In genomic region chr15:71272932-71273331, GRCh38 we compare ENCODE assay signal across 22 cellular contexts.
DNase-seq lines count a peak whose midpoint lies in the region; ATAC-seq, FAIRE-seq and TF ChIP-seq lines count a peak whose summit lies in the region.
"Had no signal": no experiment of that assay in that cellular context is flagged by ENCODE, and none has a peak within 500 bp of the region (broad histone marks: within the 10 kb centered on the region; RNA-seq: fewer than 3 reads in every experiment).

No MANE protein-coding gene starts in this region.

- CTCF ChIA-PET in HepG2 (lab: Yijun Ruan, JAX; ENCODE audit: low intra/inter-chr PET ratio, low total read pairs) = no interaction called here
- CTCF ChIA-PET in activated CD8-positive, alpha-beta T cell treated with anti-CD3 and anti-CD28 coated beads for 36 hours (lab: Charles Lee) = no interaction called here

- H3K27ac ChIP-seq in right lobe of liver (peak overlapping the region in 2 of 3 donors; percentile 49 to 56), HepG2 (ENCODE audit: extremely low read length, insufficient read depth, low read length) (no peak overlapping the region)
- H3K27ac ChIP-seq: body of pancreas, psoas muscle, thoracic aorta had no signal

- no peak overlapping the region for H2AFZ ChIP-seq in HepG2 (ENCODE audit: low read length)

- peaks cover 6% of the 10 kb centered on the region for H3K27me3 Mint-ChIP-seq in activated CD8-positive, alpha-beta T cell treated with anti-CD3 and anti-CD28 coated beads for 36 hours
- H3K27me3 Mint-ChIP-seq: CD4-positive, CD25-positive, alpha-beta regulatory T cell had no signal

- H3K4me3 ChIP-seq in right lobe of liver (no peak overlapping the region), HepG2 (replicated peaks in 1 of 3; ENCODE audit: insufficient read depth in 1 of 3, low read depth in 2 of 3, low read length in 3 of 3) (no peak overlapping the region), astrocyte of the spinal cord (ENCODE audit: low read depth, low read length) (no peak overlapping the region)
- H3K4me3 ChIP-seq: body of pancreas, psoas muscle, thoracic aorta had no signal

- no peak for TF ChIP-seq RAD21 in HepG2 (CRISPR knock-in tag; IDR thresholded peaks at IDR 0.05)

- H3K9ac ChIP-seq in HepG2 (ENCODE audit: insufficient read depth, low read depth, low read length) = no peak overlapping the region

- in situ Hi-C loops in HepG2 (cut with HindIII; ENCODE audit: extremely low pct_ligation_motif_present, low pct_unique_long_range_greater_than_20kb) = no loop called here
- in situ Hi-C loops in astrocyte of the spinal cord (cut with HindIII; ENCODE audit: low sequenced_read_pairs) = no loop called here

- H4K20me1 ChIP-seq in HepG2 (ENCODE audit: insufficient read depth, low read length) = no peaks in the 10 kb centered on the region

- H3K4me1 Mint-ChIP-seq in activated CD8-positive, alpha-beta T cell treated with anti-CD3 and anti-CD28 coated beads for 36 hours (ENCODE audit: low read depth) = no peaks in the 10 kb centered on the region
- H3K4me1 Mint-ChIP-seq: CD4-positive, CD25-positive, alpha-beta regulatory T cell; memory B cell; stimulated activated effector memory CD8-positive, alpha-beta T cell treated with anti-CD3 and anti-CD28 coated beads, Interleukin-12 subunit alpha, Interleukin-12 subunit beta, amount 100 ng/mL, for 72 hours had no signal

- no peaks in the 10 kb centered on the region for H3K36me3 Mint-ChIP-seq in activated CD8-positive, alpha-beta T cell treated with anti-CD3 and anti-CD28 coated beads for 36 hours (ENCODE audit: low read depth)
- H3K36me3 Mint-ChIP-seq: CD4-positive, CD25-positive, alpha-beta regulatory T cell; IgD-negative memory B cell; memory B cell; stimulated activated effector memory CD8-positive, alpha-beta T cell treated with anti-CD3 and anti-CD28 coated beads, Interleukin-12 subunit alpha, Interleukin-12 subunit beta, amount 100 ng/mL, for 72 hours had no signal

- H3K79me2 ChIP-seq in HepG2 (ENCODE audit: insufficient read depth, low read length) = no peaks in the 10 kb centered on the region

- H3K9me3 ChIP-seq in right lobe of liver = no peaks in the 10 kb centered on the region
- no peaks in the 10 kb centered on the region for H3K9me3 ChIP-seq in HepG2 (ENCODE audit: low read length)
- H3K9me3 ChIP-seq: body of pancreas, psoas muscle, thoracic aorta had no signal

- H3K4me1 ChIP-seq in right lobe of liver (peaks cover 0 to 18% (median 3%) of the 10 kb centered on the region in 4 donors), HepG2 (ENCODE audit: insufficient read depth, low read length) (no peaks in the 10 kb centered on the region)
- H3K4me1 ChIP-seq: body of pancreas, psoas muscle had no signal

- intact Hi-C loops in right lobe of liver (cut with DNase I) = no loop called here
- intact Hi-C loops in HepG2 (cut with micrococcal nuclease; ENCODE audit: unreplicated experiment) = no loop called here
- intact Hi-C loops in posterior vena cava (cut with DNase I) = loop anchor here in 1 of 2 donors (10.0 kb wide), 1 partner anchor 1498 kb away; no protein-coding TSS in a partner anchor
- intact Hi-C loops in activated CD8-positive, alpha-beta T cell treated with anti-CD3 and anti-CD28 coated beads for 36 hours (cut with micrococcal nuclease) = no loop called here

- TF ChIP-seq CTCF in right lobe of liver (IDR thresholded peaks at IDR 0.05) = no peak
- TF ChIP-seq CTCF in HepG2 (CRISPR knock-in tag; IDR thresholded peaks at IDR 0.05) = no peak
- TF ChIP-seq CTCF in astrocyte of the spinal cord (IDR thresholded peaks at IDR 0.05; ENCODE audit: low read depth, low read length) = no peak
- no peak for TF ChIP-seq CTCF in activated CD8-positive, alpha-beta T cell treated with anti-CD3 and anti-CD28 coated beads for 36 hours (IDR thresholded peaks at IDR 0.05)

- H3K27ac Mint-ChIP-seq in activated CD8-positive, alpha-beta T cell treated with anti-CD3 and anti-CD28 coated beads for 36 hours = no peak overlapping the region
- H3K27ac Mint-ChIP-seq: CD4-positive, CD25-positive, alpha-beta regulatory T cell; IgD-negative memory B cell; memory B cell; nephron progenitor cell; stimulated activated effector memory CD8-positive, alpha-beta T cell treated with anti-CD3 and anti-CD28 coated beads, Interleukin-12 subunit alpha, Interleukin-12 subunit beta, amount 100 ng/mL, for 72 hours had no signal

- POLR2A ChIA-PET in HepG2 (lab: Yijun Ruan, JAX) = no interaction called here
- POLR2A ChIA-PET in activated CD8-positive, alpha-beta T cell treated with anti-CD3 and anti-CD28 coated beads for 36 hours (lab: Charles Lee) = no interaction called here

- no peak for TF ChIP-seq POLR2A in right lobe of liver (IDR thresholded peaks at IDR 0.05)
- no peak for TF ChIP-seq POLR2A in HepG2 (IDR thresholded peaks at IDR 0.05; ENCODE audit: insufficient read depth in 1 of 2, low read depth in 2 of 2, low read length in 2 of 2)

- FAIRE-seq in HepG2 (lab: Jason Lieb, UNC) = no peak
- FAIRE-seq: H54 had no signal

- no peaks in the 10 kb centered on the region for H3K27me3 ChIP-seq in right lobe of liver
- no peaks in the 10 kb centered on the region for H3K27me3 ChIP-seq in HepG2 (ENCODE audit: control insufficient read depth in 1 of 2, insufficient read depth in 2 of 2, low read length in 2 of 2)
- H3K27me3 ChIP-seq: body of pancreas had no signal

- H3K4me3 Mint-ChIP-seq in activated CD8-positive, alpha-beta T cell treated with anti-CD3 and anti-CD28 coated beads for 36 hours = no peak overlapping the region
- H3K4me3 Mint-ChIP-seq: CD4-positive, CD25-positive, alpha-beta regulatory T cell; IgD-negative memory B cell; memory B cell; nephron progenitor cell; stimulated activated effector memory CD8-positive, alpha-beta T cell treated with anti-CD3 and anti-CD28 coated beads, Interleukin-12 subunit alpha, Interleukin-12 subunit beta, amount 100 ng/mL, for 72 hours had no signal

- no peak overlapping the region for H3K4me2 ChIP-seq in HepG2 (ENCODE audit: low read depth, low read length)

- H3K36me3 ChIP-seq in right lobe of liver (no peaks in the 10 kb centered on the region), HepG2 (replicated peaks in 1 of 2; ENCODE audit: control insufficient read depth in 1 of 2, insufficient read depth in 2 of 2, low read length in 2 of 2) (no peaks in the 10 kb centered on the region)
- H3K36me3 ChIP-seq: thoracic aorta had no signal

- DNase-seq in right lobe of liver (no peak), HepG2 (ENCODE audit: low spot score) (no peak), astrocyte of the spinal cord (ENCODE audit: low read depth, low spot score) (peak; percentile 67), iris pigment epithelial cell (ENCODE audit: low read depth) (peak; percentile 95), putamen (ENCODE audit: low spot score) (no peak), posterior vena cava (ENCODE audit: low spot score) (no peak)
- DNase-seq in activated CD8-positive, alpha-beta T cell treated with anti-CD3 and anti-CD28 coated beads for 36 hours = no peak
- DNase-seq: activated naive CD4-positive, alpha-beta T cell; body of pancreas; CD4-positive, CD25-positive, alpha-beta regulatory T cell; DMS53; islet precursor cell; NCI-H187; nephron progenitor cell; psoas muscle; T-helper 1 cell had no signal

- WGBS in right lobe of liver (ENCODE audit: insufficient coverage, low coverage, low lambda C conversion rate, missing lambda C conversion rate) = 82% methylated on average over 6 of the region's 6 CpGs
- WGBS in HepG2 (ENCODE audit: low lambda C conversion rate) = 41% methylated on average over 6 of the region's 6 CpGs

- ATAC-seq in right lobe of liver = no peak
- no peak for ATAC-seq in HepG2
- no peak for ATAC-seq in activated CD8-positive, alpha-beta T cell treated with anti-CD3 and anti-CD28 coated beads for 36 hours
- ATAC-seq in GM18867 (IDR thresholded peaks at IDR 0.05; ENCODE audit: unreplicated experiment) = no peak
- ATAC-seq: body of pancreas; psoas muscle; stimulated activated effector memory CD8-positive, alpha-beta T cell treated with anti-CD3 and anti-CD28 coated beads, Interleukin-12 subunit alpha, Interleukin-12 subunit beta, amount 100 ng/mL, for 72 hours had no signal

- H3K9me3 Mint-ChIP-seq in activated CD8-positive, alpha-beta T cell treated with anti-CD3 and anti-CD28 coated beads for 36 hours = peaks cover 4% of the 10 kb centered on the region
- H3K9me3 Mint-ChIP-seq: stimulated activated effector memory CD8-positive, alpha-beta T cell treated with anti-CD3 and anti-CD28 coated beads, Interleukin-12 subunit alpha, Interleukin-12 subunit beta, amount 100 ng/mL, for 72 hours had no signal

- BruUV-seq in HepG2 (replicated peaks; lab: Mats Ljungman, UMichigan) = no TSS peak

- no peak for TF ChIP-seq EP300 in HepG2 (IDR thresholded peaks at IDR 0.05; ENCODE audit: low read depth in 2 of 2, low read length in 2 of 2)
- TF ChIP-seq EP300 in HepG2 (CRISPR knock-in tag; IDR thresholded peaks at IDR 0.05; ENCODE audit: borderline replicate concordance) = no peak

TF ChIP-seq in HepG2, 621 proteins besides CTCF, POLR2A, EP300 and RAD21:
- TF ChIP-seq IRF2 (CRISPR knock-in tag; IDR thresholded peaks at IDR 0.05) (no peak), NFE2L2 (IDR thresholded peaks at IDR 0.05; ENCODE audit: low read length) (no peak), ZNF674 (CRISPR knock-in tag; IDR thresholded peaks at IDR 0.05; ENCODE audit: low read depth) (no peak), NFATC3 (CRISPR knock-in tag; IDR thresholded peaks at IDR 0.05) (no peak), SNRNP70 (IDR thresholded peaks at IDR 0.05; ENCODE audit: low read depth, low read length) (no peak), ZNF724P (CRISPR knock-in tag; IDR thresholded peaks at IDR 0.05; ENCODE audit: borderline replicate concordance) (no peak), EED (CRISPR knock-in tag; IDR thresholded peaks at IDR 0.05) (no peak), ZNF572 (CRISPR knock-in tag; IDR thresholded peaks at IDR 0.05) (no peak), MAFK (conservative IDR thresholded peaks at IDR 0.05 in 1 of 2, IDR thresholded peaks at IDR 0.05 in 1 of 2; ENCODE audit: low read length in 2 of 2) (no peak), HOXA3 (CRISPR knock-in tag; IDR thresholded peaks at IDR 0.05) (no peak), EZH2 (conservative IDR thresholded peaks at IDR 0.05; ENCODE audit: low read depth, low read length) (no peak), ZNF530 (CRISPR knock-in tag; IDR thresholded peaks at IDR 0.05; ENCODE audit: low read depth) (no peak), KLF11 (CRISPR knock-in tag; IDR thresholded peaks at IDR 0.05) (no peak), ZNF333 (CRISPR knock-in tag; IDR thresholded peaks at IDR 0.05; ENCODE audit: borderline replicate concordance) (no peak), ZNF567 (CRISPR knock-in tag; IDR thresholded peaks at IDR 0.05; ENCODE audit: borderline replicate concordance) (no peak), MIER3 (CRISPR knock-in tag; IDR thresholded peaks at IDR 0.05; ENCODE audit: borderline replicate concordance) (no peak)

Comparison
In these comparisons a context has a peak if more than half of its experiments do, and no peak if none do; other contexts are left out.
1. DNase-seq: peak in astrocyte of the spinal cord (single experiment) and iris pigment epithelial cell (single experiment); none in right lobe of liver (0 of 3), HepG2 (single experiment), putamen (single experiment), posterior vena cava (single experiment) and activated CD8-positive, alpha-beta T cell treated with anti-CD3 and anti-CD28 coated beads for 36 hours (single experiment).